ENCODE assay signal across 1 cellular context in genomic region chr19:15933761-15934331, GRCh38.
A peak's percentile ranks its signal among the peaks of the same experiment; 100 is the strongest.
TF ChIP-seq lines count a peak whose summit lies in the region.

No MANE protein-coding gene starts in this region.

TF ChIP-seq in HepG2, 621 proteins besides CTCF, POLR2A, EP300 and RAD21:
- TF ChIP-seq SNAI1 (CRISPR knock-in tag; IDR thresholded peaks at IDR 0.05; ENCODE audit: borderline replicate concordance) (0 out of 2 replicates have a peak, but pooled peaks have one; percentile 53), ZNF710 (CRISPR knock-in tag; IDR thresholded peaks at IDR 0.05; ENCODE audit: borderline replicate concordance) (0 out of 2 replicates have a peak, but pooled peaks have one; percentile 26), TBX2 (CRISPR knock-in tag; IDR thresholded peaks at IDR 0.05; ENCODE audit: borderline replicate concordance) (0 out of 2 replicates have a peak, but pooled peaks have one; percentile 10)
